3 cellular contexts compared by ENCODE assay signal in the genomic region with DNA sequence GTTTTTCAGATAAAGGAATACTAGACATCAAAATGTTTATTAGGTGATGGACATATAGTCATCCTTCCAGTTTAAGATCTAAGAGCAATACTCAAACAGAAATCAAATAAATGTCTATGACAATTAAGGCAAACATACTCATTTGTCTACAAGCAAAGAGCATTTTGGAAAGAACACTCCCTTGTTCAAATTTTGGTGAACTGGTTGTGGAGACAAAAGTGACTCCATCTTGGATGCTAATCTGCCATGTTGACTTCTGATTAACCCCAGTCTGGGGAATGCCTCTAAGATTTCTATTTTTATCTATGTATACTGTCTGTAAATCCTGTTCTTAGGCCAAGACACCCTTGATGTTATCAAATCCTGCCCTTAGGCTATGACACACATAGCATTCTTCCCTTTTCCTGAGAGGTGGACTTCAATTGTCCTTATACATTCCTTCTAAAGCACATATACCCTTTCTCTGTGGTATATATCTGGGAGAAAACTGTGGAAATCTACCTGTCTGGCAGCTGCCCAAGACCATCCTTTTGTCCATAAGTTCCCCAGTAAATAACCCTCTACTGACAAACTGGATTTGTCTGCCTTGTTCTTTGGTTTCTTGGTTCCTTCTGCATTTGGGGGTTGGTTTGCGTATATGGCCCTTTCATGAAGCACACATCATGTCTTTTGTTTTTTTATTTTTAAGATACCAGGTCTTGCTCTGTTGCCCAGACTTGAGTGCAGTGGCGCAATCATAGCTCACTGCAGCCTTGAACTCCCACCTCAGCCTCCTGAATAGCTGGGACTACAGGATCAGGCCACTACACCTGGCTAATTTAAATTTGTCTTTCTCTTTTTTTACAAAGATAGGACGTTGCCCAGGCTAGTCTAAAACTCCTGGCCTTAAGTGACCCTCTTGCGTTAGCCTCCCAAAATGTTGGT.
TF ChIP-seq lines count a peak whose summit lies in the region.

No MANE protein-coding gene starts in this region.

TF ChIP-seq in SK-N-SH treated with all-trans-retinoic acid at 6 μM for 48 hours, 23 proteins besides CTCF, POLR2A, EP300 and RAD21:
- TF ChIP-seq CSDC2 (CRISPR knock-in tag; IDR thresholded peaks at IDR 0.05) = 0 out of 2 replicates have a peak, but pooled peaks have one; percentile 68
- TF ChIP-seq BACH2 (CRISPR knock-in tag; IDR thresholded peaks at IDR 0.05; ENCODE audit: borderline replicate concordance) = no peak
- TF ChIP-seq ZC3H10 (CRISPR knock-in tag; IDR thresholded peaks at IDR 0.05) = no peak
- TF ChIP-seq, protein P1, sequence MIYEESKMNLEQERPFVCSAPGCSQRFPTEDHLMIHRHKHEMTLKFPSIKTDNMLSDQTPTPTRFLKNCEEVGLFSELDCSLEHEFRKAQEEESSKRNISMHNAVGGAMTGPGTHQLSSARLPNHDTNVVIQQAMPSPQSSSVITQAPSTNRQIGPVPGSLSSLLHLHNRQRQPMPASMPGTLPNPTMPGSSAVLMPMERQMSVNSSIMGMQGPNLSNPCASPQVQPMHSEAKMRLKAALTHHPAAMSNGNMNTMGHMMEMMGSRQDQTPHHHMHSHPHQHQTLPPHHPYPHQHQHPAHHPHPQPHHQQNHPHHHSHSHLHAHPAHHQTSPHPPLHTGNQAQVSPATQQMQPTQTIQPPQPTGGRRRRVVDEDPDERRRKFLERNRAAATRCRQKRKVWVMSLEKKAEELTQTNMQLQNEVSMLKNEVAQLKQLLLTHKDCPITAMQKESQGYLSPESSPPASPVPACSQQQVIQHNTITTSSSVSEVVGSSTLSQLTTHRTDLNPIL (CRISPR knock-in tag; IDR thresholded peaks at IDR 0.05; ENCODE audit: low read depth) = no peak
- no peak for TF ChIP-seq OSR1 (CRISPR knock-in tag; IDR thresholded peaks at IDR 0.05)
- no peak for TF ChIP-seq TCF4 (CRISPR knock-in tag; IDR thresholded peaks at IDR 0.05; ENCODE audit: borderline replicate concordance)
TF ChIP-seq in SK-N-SH treated with all-trans-retinoic acid at 6 μM for 48 hours: peak in this region for 1.

TF ChIP-seq in SK-N-SH, 30 proteins besides CTCF, POLR2A, EP300 and RAD21 (continues in another document):
- TF ChIP-seq SMC3 (IDR thresholded peaks at IDR 0.05; ENCODE audit: low read depth, low read length) (no peak), EZH2phosphoT487 (IDR thresholded peaks at IDR 0.05; ENCODE audit: borderline replicate concordance, low read depth) (no peak), NFIC (IDR thresholded peaks at IDR 0.05; ENCODE audit: borderline replicate concordance) (no peak), TEAD4 (IDR thresholded peaks at IDR 0.05; ENCODE audit: borderline replicate concordance, insufficient read depth) (no peak), MEF2A (IDR thresholded peaks at IDR 0.05; ENCODE audit: borderline replicate concordance, low read depth) (no peak), RCOR1 (IDR thresholded peaks at IDR 0.05; ENCODE audit: low read length) (no peak), FOSL2 (IDR thresholded peaks at IDR 0.05; ENCODE audit: borderline replicate concordance, low read depth) (no peak), RXRA (IDR thresholded peaks at IDR 0.05; ENCODE audit: borderline replicate concordance, low read depth) (no peak), CHD2 (IDR thresholded peaks at IDR 0.05; ENCODE audit: low read length, partially characterized antibody) (no peak), TAF1 (IDR thresholded peaks at IDR 0.05; ENCODE audit: borderline replicate concordance, low read depth, low read length) (no peak), TCF12 (IDR thresholded peaks at IDR 0.05) (no peak), NRF1 (IDR thresholded peaks at IDR 0.05; ENCODE audit: low read depth, low read length) (no peak), RFX5 (IDR thresholded peaks at IDR 0.05; ENCODE audit: low read length) (no peak), SIN3A (IDR thresholded peaks at IDR 0.05; ENCODE audit: borderline replicate concordance, low read depth, low read length) (no peak), YY1 (IDR thresholded peaks at IDR 0.05; ENCODE audit: low read depth) (no peak)
- TF ChIP-seq, protein P2, sequence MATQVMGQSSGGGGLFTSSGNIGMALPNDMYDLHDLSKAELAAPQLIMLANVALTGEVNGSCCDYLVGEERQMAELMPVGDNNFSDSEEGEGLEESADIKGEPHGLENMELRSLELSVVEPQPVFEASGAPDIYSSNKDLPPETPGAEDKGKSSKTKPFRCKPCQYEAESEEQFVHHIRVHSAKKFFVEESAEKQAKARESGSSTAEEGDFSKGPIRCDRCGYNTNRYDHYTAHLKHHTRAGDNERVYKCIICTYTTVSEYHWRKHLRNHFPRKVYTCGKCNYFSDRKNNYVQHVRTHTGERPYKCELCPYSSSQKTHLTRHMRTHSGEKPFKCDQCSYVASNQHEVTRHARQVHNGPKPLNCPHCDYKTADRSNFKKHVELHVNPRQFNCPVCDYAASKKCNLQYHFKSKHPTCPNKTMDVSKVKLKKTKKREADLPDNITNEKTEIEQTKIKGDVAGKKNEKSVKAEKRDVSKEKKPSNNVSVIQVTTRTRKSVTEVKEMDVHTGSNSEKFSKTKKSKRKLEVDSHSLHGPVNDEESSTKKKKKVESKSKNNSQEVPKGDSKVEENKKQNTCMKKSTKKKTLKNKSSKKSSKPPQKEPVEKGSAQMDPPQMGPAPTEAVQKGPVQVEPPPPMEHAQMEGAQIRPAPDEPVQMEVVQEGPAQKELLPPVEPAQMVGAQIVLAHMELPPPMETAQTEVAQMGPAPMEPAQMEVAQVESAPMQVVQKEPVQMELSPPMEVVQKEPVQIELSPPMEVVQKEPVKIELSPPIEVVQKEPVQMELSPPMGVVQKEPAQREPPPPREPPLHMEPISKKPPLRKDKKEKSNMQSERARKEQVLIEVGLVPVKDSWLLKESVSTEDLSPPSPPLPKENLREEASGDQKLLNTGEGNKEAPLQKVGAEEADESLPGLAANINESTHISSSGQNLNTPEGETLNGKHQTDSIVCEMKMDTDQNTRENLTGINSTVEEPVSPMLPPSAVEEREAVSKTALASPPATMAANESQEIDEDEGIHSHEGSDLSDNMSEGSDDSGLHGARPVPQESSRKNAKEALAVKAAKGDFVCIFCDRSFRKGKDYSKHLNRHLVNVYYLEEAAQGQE (IDR thresholded peaks at IDR 0.05; ENCODE audit: low read depth, low read length) = no peak
- TF ChIP-seq, protein P3, sequence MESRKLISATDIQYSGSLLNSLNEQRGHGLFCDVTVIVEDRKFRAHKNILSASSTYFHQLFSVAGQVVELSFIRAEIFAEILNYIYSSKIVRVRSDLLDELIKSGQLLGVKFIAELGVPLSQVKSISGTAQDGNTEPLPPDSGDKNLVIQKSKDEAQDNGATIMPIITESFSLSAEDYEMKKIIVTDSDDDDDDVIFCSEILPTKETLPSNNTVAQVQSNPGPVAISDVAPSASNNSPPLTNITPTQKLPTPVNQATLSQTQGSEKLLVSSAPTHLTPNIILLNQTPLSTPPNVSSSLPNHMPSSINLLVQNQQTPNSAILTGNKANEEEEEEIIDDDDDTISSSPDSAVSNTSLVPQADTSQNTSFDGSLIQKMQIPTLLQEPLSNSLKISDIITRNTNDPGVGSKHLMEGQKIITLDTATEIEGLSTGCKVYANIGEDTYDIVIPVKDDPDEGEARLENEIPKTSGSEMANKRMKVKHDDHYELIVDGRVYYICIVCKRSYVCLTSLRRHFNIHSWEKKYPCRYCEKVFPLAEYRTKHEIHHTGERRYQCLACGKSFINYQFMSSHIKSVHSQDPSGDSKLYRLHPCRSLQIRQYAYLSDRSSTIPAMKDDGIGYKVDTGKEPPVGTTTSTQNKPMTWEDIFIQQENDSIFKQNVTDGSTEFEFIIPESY (IDR thresholded peaks at IDR 0.05; ENCODE audit: borderline replicate concordance, low read depth) = no peak
- TF ChIP-seq, protein P4, sequence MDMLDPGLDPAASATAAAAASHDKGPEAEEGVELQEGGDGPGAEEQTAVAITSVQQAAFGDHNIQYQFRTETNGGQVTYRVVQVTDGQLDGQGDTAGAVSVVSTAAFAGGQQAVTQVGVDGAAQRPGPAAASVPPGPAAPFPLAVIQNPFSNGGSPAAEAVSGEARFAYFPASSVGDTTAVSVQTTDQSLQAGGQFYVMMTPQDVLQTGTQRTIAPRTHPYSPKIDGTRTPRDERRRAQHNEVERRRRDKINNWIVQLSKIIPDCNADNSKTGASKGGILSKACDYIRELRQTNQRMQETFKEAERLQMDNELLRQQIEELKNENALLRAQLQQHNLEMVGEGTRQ (IDR thresholded peaks at IDR 0.05; ENCODE audit: borderline replicate concordance, low read depth, low read length) = no peak
- TF ChIP-seq, protein P5, sequence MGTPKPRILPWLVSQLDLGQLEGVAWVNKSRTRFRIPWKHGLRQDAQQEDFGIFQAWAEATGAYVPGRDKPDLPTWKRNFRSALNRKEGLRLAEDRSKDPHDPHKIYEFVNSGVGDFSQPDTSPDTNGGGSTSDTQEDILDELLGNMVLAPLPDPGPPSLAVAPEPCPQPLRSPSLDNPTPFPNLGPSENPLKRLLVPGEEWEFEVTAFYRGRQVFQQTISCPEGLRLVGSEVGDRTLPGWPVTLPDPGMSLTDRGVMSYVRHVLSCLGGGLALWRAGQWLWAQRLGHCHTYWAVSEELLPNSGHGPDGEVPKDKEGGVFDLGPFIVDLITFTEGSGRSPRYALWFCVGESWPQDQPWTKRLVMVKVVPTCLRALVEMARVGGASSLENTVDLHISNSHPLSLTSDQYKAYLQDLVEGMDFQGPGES (IDR thresholded peaks at IDR 0.05; ENCODE audit: low read depth, low read length) = no peak

TF ChIP-seq in K562, 482 proteins besides CTCF, POLR2A, EP300 and RAD21 (continues in another document):
- TF ChIP-seq, protein P6, sequence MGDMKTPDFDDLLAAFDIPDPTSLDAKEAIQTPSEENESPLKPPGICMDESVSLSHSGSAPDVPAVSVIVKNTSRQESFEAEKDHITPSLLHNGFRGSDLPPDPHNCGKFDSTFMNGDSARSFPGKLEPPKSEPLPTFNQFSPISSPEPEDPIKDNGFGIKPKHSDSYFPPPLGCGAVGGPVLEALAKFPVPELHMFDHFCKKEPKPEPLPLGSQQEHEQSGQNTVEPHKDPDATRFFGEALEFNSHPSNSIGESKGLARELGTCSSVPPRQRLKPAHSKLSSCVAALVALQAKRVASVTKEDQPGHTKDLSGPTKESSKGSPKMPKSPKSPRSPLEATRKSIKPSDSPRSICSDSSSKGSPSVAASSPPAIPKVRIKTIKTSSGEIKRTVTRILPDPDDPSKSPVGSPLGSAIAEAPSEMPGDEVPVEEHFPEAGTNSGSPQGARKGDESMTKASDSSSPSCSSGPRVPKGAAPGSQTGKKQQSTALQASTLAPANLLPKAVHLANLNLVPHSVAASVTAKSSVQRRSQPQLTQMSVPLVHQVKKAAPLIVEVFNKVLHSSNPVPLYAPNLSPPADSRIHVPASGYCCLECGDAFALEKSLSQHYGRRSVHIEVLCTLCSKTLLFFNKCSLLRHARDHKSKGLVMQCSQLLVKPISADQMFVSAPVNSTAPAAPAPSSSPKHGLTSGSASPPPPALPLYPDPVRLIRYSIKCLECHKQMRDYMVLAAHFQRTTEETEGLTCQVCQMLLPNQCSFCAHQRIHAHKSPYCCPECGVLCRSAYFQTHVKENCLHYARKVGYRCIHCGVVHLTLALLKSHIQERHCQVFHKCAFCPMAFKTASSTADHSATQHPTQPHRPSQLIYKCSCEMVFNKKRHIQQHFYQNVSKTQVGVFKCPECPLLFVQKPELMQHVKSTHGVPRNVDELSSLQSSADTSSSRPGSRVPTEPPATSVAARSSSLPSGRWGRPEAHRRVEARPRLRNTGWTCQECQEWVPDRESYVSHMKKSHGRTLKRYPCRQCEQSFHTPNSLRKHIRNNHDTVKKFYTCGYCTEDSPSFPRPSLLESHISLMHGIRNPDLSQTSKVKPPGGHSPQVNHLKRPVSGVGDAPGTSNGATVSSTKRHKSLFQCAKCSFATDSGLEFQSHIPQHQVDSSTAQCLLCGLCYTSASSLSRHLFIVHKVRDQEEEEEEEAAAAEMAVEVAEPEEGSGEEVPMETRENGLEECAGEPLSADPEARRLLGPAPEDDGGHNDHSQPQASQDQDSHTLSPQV (IDR thresholded peaks at IDR 0.05) = peak; percentile 34; the same call in 1 of the 2 replicates
- TF ChIP-seq U2AF2 (optimal IDR thresholded peaks at IDR 0.05; ENCODE audit: low read depth, low read length) = no peak
- no peak for TF ChIP-seq RBM22 (IDR thresholded peaks at IDR 0.05; ENCODE audit: low read depth, low read length, poor library complexity, severe bottlenecking)
- TF ChIP-seq, protein P7, sequence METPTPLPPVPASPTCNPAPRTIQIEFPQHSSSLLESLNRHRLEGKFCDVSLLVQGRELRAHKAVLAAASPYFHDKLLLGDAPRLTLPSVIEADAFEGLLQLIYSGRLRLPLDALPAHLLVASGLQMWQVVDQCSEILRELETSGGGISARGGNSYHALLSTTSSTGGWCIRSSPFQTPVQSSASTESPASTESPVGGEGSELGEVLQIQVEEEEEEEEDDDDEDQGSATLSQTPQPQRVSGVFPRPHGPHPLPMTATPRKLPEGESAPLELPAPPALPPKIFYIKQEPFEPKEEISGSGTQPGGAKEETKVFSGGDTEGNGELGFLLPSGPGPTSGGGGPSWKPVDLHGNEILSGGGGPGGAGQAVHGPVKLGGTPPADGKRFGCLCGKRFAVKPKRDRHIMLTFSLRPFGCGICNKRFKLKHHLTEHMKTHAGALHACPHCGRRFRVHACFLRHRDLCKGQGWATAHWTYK (CRISPR knock-in tag; IDR thresholded peaks at IDR 0.05) = no peak
- TF ChIP-seq ILK (tag; IDR thresholded peaks at IDR 0.05; ENCODE audit: borderline replicate concordance, low read depth) = no peak
- peak; percentile 67; the same call in 1 of the 2 replicates for TF ChIP-seq ZNF41 (CRISPR knock-in tag; conservative IDR thresholded peaks at IDR 0.05)
- TF ChIP-seq RBM25 (IDR thresholded peaks at IDR 0.05; ENCODE audit: low read depth, low read length, severe bottlenecking) = no peak
- no peak for TF ChIP-seq RFX1 (IDR thresholded peaks at IDR 0.05)
- TF ChIP-seq, protein P8, sequence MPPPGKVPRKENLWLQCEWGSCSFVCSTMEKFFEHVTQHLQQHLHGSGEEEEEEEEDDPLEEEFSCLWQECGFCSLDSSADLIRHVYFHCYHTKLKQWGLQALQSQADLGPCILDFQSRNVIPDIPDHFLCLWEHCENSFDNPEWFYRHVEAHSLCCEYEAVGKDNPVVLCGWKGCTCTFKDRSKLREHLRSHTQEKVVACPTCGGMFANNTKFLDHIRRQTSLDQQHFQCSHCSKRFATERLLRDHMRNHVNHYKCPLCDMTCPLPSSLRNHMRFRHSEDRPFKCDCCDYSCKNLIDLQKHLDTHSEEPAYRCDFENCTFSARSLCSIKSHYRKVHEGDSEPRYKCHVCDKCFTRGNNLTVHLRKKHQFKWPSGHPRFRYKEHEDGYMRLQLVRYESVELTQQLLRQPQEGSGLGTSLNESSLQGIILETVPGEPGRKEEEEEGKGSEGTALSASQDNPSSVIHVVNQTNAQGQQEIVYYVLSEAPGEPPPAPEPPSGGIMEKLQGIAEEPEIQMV (tag; conservative IDR thresholded peaks at IDR 0.05; ENCODE audit: low read depth) = 0 out of 2 replicates have a peak, but pooled peaks have one; percentile 39
- no peak for TF ChIP-seq RUNX1 (IDR thresholded peaks at IDR 0.05; ENCODE audit: low read depth)
- peak; percentile 71; the same call in 1 of the 2 replicates for TF ChIP-seq PTTG1 (tag; IDR thresholded peaks at IDR 0.05; ENCODE audit: low read depth)
- no peak for TF ChIP-seq TAF1 (IDR thresholded peaks at IDR 0.05; ENCODE audit: control insufficient read depth, extremely low read depth, insufficient read depth, low read length, severe bottlenecking)
- TF ChIP-seq ZKSCAN8 (CRISPR knock-in tag; IDR thresholded peaks at IDR 0.05) = no peak
- no peak for TF ChIP-seq XRCC3 (IDR thresholded peaks at IDR 0.05)
- no peak for TF ChIP-seq CBFB (CRISPR knock-in tag; IDR thresholded peaks at IDR 0.05)
- no peak for TF ChIP-seq RHOXF2B (CRISPR knock-in tag; conservative IDR thresholded peaks at IDR 0.05)
- no peak for TF ChIP-seq ZNF12 (CRISPR knock-in tag; IDR thresholded peaks at IDR 0.05)
- TF ChIP-seq KLF6 (CRISPR knock-in tag; IDR thresholded peaks at IDR 0.05; ENCODE audit: borderline replicate concordance) = peak; percentile 84; the same call in 1 of the 2 replicates
- peak; percentile 70; the same call in 1 of the 2 replicates for TF ChIP-seq DDX20 (tag; IDR thresholded peaks at IDR 0.05; ENCODE audit: low read depth)
- TF ChIP-seq ATF1 (CRISPR knock-in tag; IDR thresholded peaks at IDR 0.05) = no peak
- TF ChIP-seq ATF1 (tag; IDR thresholded peaks at IDR 0.05) = no peak
- TF ChIP-seq ZFPM2 (CRISPR knock-in tag; IDR thresholded peaks at IDR 0.05) = no peak
- no peak for TF ChIP-seq EHMT2 (IDR thresholded peaks at IDR 0.05)
- no peak for TF ChIP-seq ZNF668 (CRISPR knock-in tag; IDR thresholded peaks at IDR 0.05)
